In genomic region chr22:42553475-42554361, GRCh38 we compare ENCODE assay signal across 8 cellular contexts. TPM values are rescaled to one million over a fixed set of nuclear protein-coding genes. Genes with fewer than 3 reads are reported as not detected.
DNase-seq lines count a peak whose midpoint lies in the region.

Gene SERHL2, plus strand, starts transcription at chr22:42553956. Its CDS starts 65 bp downstream, at chr22:42554021.

- DNase-seq in SIG-M5 treated with dmso at 0.1 percent for 504 hours (lab: John Stamatoyannopoulos, UW; ENCODE audit: unreplicated experiment) (peak; percentile 36), SIG-M5 (lab: John Stamatoyannopoulos, UW) (no peak), HS-27A (ENCODE audit: low read depth) (peak; percentile 3), SJSA1 (ENCODE audit: low read depth in 1 of 2, low spot score in 2 of 2) (peak; percentile 36 to 90), germinal center (ENCODE audit: low spot score) (peak; percentile 88), nucleus accumbens (lab: John Stamatoyannopoulos, UW) (peak in 54 of 56 donors; percentile 21 to 92 (median 64))
- peak; percentile 85 for DNase-seq in activated naive CD4-positive, alpha-beta T cell treated with anti-CD3 and anti-CD28 coated beads for 36 hours

- CTCF ChIA-PET in activated naive CD4-positive, alpha-beta T cell treated with anti-CD3 and anti-CD28 coated beads for 36 hours (lab: Charles Lee): no interaction called here

- no peaks in the 10 kb centered on the region for H3K36me3 Mint-ChIP-seq in activated naive CD4-positive, alpha-beta T cell treated with anti-CD3 and anti-CD28 coated beads for 36 hours (ENCODE audit: low read depth)

- H3K4me3 Mint-ChIP-seq in activated naive CD4-positive, alpha-beta T cell treated with anti-CD3 and anti-CD28 coated beads for 36 hours: peak within 1 kb of the TSS; percentile 71

- H3K27me3 ChIP-seq in SJSA1 (replicated peaks): no peaks in the 10 kb centered on the region
- H3K27me3 ChIP-seq in subcutaneous abdominal adipose tissue (ENCODE audit: control insufficient read depth in 5 of 5, insufficient read depth in 4 of 5, low read length in 5 of 5): peaks cover 0 to 7% (median 0%) of the 10 kb centered on the region in 5 donors

- no peak within 1 kb of the TSS for H3K27ac Mint-ChIP-seq in activated naive CD4-positive, alpha-beta T cell treated with anti-CD3 and anti-CD28 coated beads for 36 hours

- peaks cover 6% of the 10 kb centered on the region for H3K4me1 Mint-ChIP-seq in activated naive CD4-positive, alpha-beta T cell treated with anti-CD3 and anti-CD28 coated beads for 36 hours (ENCODE audit: low read depth)

- H3K9ac ChIP-seq in subcutaneous abdominal adipose tissue (ENCODE audit: low read length in 5 of 5): peak within 1 kb of the TSS in 4 of 5 donors; percentile 52 to 84 (median 62)

- H3K27me3 Mint-ChIP-seq in activated naive CD4-positive, alpha-beta T cell treated with anti-CD3 and anti-CD28 coated beads for 36 hours (ENCODE audit: low read depth): no peaks in the 10 kb centered on the region

- no peaks in the 10 kb centered on the region for H3K9me3 Mint-ChIP-seq in activated naive CD4-positive, alpha-beta T cell treated with anti-CD3 and anti-CD28 coated beads for 36 hours

- peak within 1 kb of the TSS; percentile 37 for H3K4me3 ChIP-seq in SJSA1
- H3K4me3 ChIP-seq in subcutaneous abdominal adipose tissue (ENCODE audit: low read depth in 1 of 5, low read length in 5 of 5): peak within 1 kb of the TSS; percentile 50 to 82 (median 71)

- H3K27ac ChIP-seq in SJSA1: no peak within 1 kb of the TSS
- H3K27ac ChIP-seq in subcutaneous abdominal adipose tissue (ENCODE audit: low read depth, low read length): no peak within 1 kb of the TSS

- H3K9me3 ChIP-seq in SJSA1 (replicated peaks) (no peaks in the 10 kb centered on the region), subcutaneous abdominal adipose tissue (ENCODE audit: control insufficient read depth in 5 of 5, low read length in 5 of 5) (peaks cover 0 to 3% (median 0%) of the 10 kb centered on the region in 5 donors)

- H3K4me1 ChIP-seq in SJSA1 (replicated peaks) (peaks cover 10% of the 10 kb centered on the region), subcutaneous abdominal adipose tissue (ENCODE audit: control insufficient read depth in 5 of 5, insufficient read depth in 5 of 5, low read length in 5 of 5) (peaks cover 0 to 14% (median 10%) of the 10 kb centered on the region in 5 donors)

- no peaks in the 10 kb centered on the region for H3K36me3 ChIP-seq in SJSA1
- H3K36me3 ChIP-seq in subcutaneous abdominal adipose tissue (ENCODE audit: control insufficient read depth in 5 of 5, insufficient read depth in 5 of 5, low read length in 5 of 5): no peaks in the 10 kb centered on the region

- intact Hi-C loops in activated naive CD4-positive, alpha-beta T cell treated with anti-CD3 and anti-CD28 coated beads for 36 hours (cut with micrococcal nuclease): loop anchor here (2.0 to 5.0 kb wide), 2 partner anchors 111 to 463 kb away; partner anchors contain the start of gene NDUFA6

RNA-seq across cellular contexts. Expression of gene SERHL2, which starts in this region (rescaled TPM):
- 2.9 and 8.6 TPM in 2 replicates for total RNA-seq in SJSA1 (2014; rRNA removed; shearing (Covaris generic))
- total RNA-seq in activated naive CD4-positive, alpha-beta T cell treated with anti-CD3 and anti-CD28 coated beads for 36 hours: 1 to 10 TPM in 1 of 2 experiments, under 1 TPM in 1; 0.36 to 1.3 TPM
